In the genomic region with DNA sequence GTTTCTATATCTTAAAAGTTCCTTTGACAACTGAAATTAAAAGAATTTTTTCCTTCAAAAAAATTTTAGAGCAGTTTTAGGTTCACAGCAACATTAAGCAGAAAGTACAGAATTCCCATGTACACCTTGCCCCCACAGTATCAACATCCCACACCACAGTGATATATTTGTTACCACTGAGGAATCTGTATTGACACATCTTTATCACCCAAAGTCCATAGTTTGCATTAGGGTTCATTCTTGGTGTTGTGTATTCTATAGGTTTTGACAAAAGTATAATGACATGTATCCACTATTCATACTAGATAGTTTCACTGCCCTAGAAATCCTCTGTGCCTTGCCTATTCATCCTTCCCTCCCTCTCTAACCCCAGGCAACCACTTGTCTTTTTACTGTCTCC, we compare ENCODE assay signal across 25 cellular contexts. TPM values are rescaled to one million over a fixed set of nuclear protein-coding genes. Genes with fewer than 3 reads are reported as not detected.
DNase-seq lines count a peak whose midpoint lies in the region; ATAC-seq and TF ChIP-seq lines count a peak whose summit lies in the region.
"Had no signal": no experiment of that assay in that cellular context is flagged by ENCODE, and none has a peak within 500 bp of the region (broad histone marks: within the 10 kb centered on the region; RNA-seq: fewer than 3 reads in every experiment).

No MANE protein-coding gene starts in this region.

- no peak overlapping the region for H2AFZ ChIP-seq in GM23338

- no peaks in the 10 kb centered on the region for H3K9me3 Mint-ChIP-seq in GM23338
- H3K9me3 Mint-ChIP-seq: activated naive CD4-positive, alpha-beta T cell treated with anti-CD3 and anti-CD28 coated beads, Interleukin-2, amount 10 ng/mL, durations not matched to agents 7 days and 5 days; activated T-cell treated with anti-CD3 and anti-CD28 coated beads, Interleukin-2, amount 50 U/mL, for 4 hours; effector memory CD8-positive, alpha-beta T cell; natural killer cell treated with Interleukin-12 subunit alpha and Interleukin-12 subunit beta and Interleukin-15 and Interleukin-18, amount 100 ng/mL, for 72 hours; stimulated activated effector memory CD8-positive, alpha-beta T cell treated with anti-CD3 and anti-CD28 coated beads, Interleukin-12 subunit alpha, Interleukin-12 subunit beta, amount 100 ng/mL, for 72 hours had no signal

- no peak for DNase-seq in right atrium auricular region (ENCODE audit: low spot score)
- DNase-seq in left ventricle myocardium superior = no peak
- no peak for DNase-seq in right cardiac atrium
- DNase-seq in GM23338 (ENCODE audit: low spot score) = no peak
- DNase-seq in SW480 (ENCODE audit: low spot score) = no peak
- DNase-seq in G401 (ENCODE audit: low spot score) = no peak
- no peak for DNase-seq in central memory CD4-positive, alpha-beta T cell
- DNase-seq: activated CD4-positive, alpha-beta T cell treated with anti-CD3 and anti-CD28 coated beads for 36 hours; activated CD8-positive, alpha-beta memory T cell treated with anti-CD3 and anti-CD28 coated beads for 24 hours; activated naive CD4-positive, alpha-beta T cell treated with anti-CD3 and anti-CD28 coated beads, Interleukin-2, amount 10 ng/mL, durations not matched to agents 7 days and 5 days; activated T-cell treated with anti-CD3 and anti-CD28 coated beads, Interleukin-2, amount 50 U/mL, for 4 hours; aorta; effector memory CD8-positive, alpha-beta T cell; esophagus squamous epithelium; NCI-H1092 treated with DMSO at 0.1 percent for 48 hours; NCI-H2029 treated with DMSO at 0.1 percent for 48 hours; NCI-H226; pancreas; stimulated activated CD4-positive, alpha-beta T cell treated with anti-CD3 and anti-CD28 coated beads, Interleukin-2, amount 100 ng/mL, for 24 hours; thyroid gland had no signal

- H3K9me3 ChIP-seq in right atrium auricular region = no peaks in the 10 kb centered on the region
- H3K9me3 ChIP-seq in right cardiac atrium (ENCODE audit: control insufficient read depth, low read length) = no peaks in the 10 kb centered on the region
- no peaks in the 10 kb centered on the region for H3K9me3 ChIP-seq in skeletal muscle tissue (ENCODE audit: control insufficient read depth in 3 of 3, low read length in 3 of 3)
- H3K9me3 ChIP-seq: esophagus squamous epithelium, pancreas, thyroid gland had no signal

- in situ Hi-C loops in G401 (cut with HindIII; ENCODE audit: low sequenced_read_pairs) = no loop called here

- intact Hi-C loops in left ventricle myocardium superior (cut with micrococcal nuclease) (no loop called here), right cardiac atrium (cut with DNase I) (loop anchor here in 1 of 4 donors (5.0 kb wide), 1 partner anchor 45 kb away; the partner anchor contains the start of gene FNIP2)

- ATAC-seq in left ventricle myocardium superior (no peak), right cardiac atrium (no peak), GM23338 (no peak)
- ATAC-seq: activated CD4-positive, alpha-beta T cell treated with anti-CD3 and anti-CD28 coated beads for 36 hours; activated T-cell treated with anti-CD3 and anti-CD28 coated beads, Interleukin-2, amount 50 U/mL, for 4 hours; effector memory CD8-positive, alpha-beta T cell; natural killer cell treated with Interleukin-12 subunit alpha and Interleukin-12 subunit beta and Interleukin-15 and Interleukin-18, amount 100 ng/mL, for 72 hours; stimulated activated effector memory CD8-positive, alpha-beta T cell treated with anti-CD3 and anti-CD28 coated beads, Interleukin-12 subunit alpha, Interleukin-12 subunit beta, amount 100 ng/mL, for 72 hours had no signal

- H3K27me3 Mint-ChIP-seq in GM23338 (ENCODE audit: insufficient read depth, low read depth, poor library complexity) = peaks cover 1% of the 10 kb centered on the region
- H3K27me3 Mint-ChIP-seq: activated CD4-positive, alpha-beta T cell treated with anti-CD3 and anti-CD28 coated beads for 36 hours; activated naive CD4-positive, alpha-beta T cell treated with anti-CD3 and anti-CD28 coated beads, Interleukin-2, amount 10 ng/mL, durations not matched to agents 7 days and 5 days; effector memory CD8-positive, alpha-beta T cell; natural killer cell treated with Interleukin-12 subunit alpha and Interleukin-12 subunit beta and Interleukin-15 and Interleukin-18, amount 100 ng/mL, for 72 hours had no signal

- H3K4me2 ChIP-seq in GM23338 = no peak overlapping the region

- peak overlapping the region; percentile 82 to 84 for H3K27ac ChIP-seq in right atrium auricular region
- peak overlapping the region; percentile 29 for H3K27ac ChIP-seq in right cardiac atrium (ENCODE audit: low read length)
- H3K27ac ChIP-seq in skeletal muscle tissue (ENCODE audit: low read depth, low read length) = peak overlapping the region; percentile 97
- no peak overlapping the region for H3K27ac ChIP-seq in GM23338 (ENCODE audit: low read depth)

- H3K4me1 ChIP-seq in right atrium auricular region (peaks cover 0 to 74% of the 10 kb centered on the region in 2 donors), right cardiac atrium (ENCODE audit: control insufficient read depth, insufficient read depth, low read length) (peaks cover 13% of the 10 kb centered on the region), skeletal muscle tissue (ENCODE audit: control insufficient read depth in 3 of 3, insufficient read depth in 3 of 3, low read length in 3 of 3) (peaks cover 50 to 56% (median 52%) of the 10 kb centered on the region in 3 donors), GM23338 (ENCODE audit: insufficient read depth) (peaks cover 14% of the 10 kb centered on the region)

- H3K79me2 ChIP-seq in GM23338 (replicated peaks; ENCODE audit: insufficient read depth) = peaks cover 11% of the 10 kb centered on the region

- H3K4me1 Mint-ChIP-seq in GM23338 = peaks cover 15% of the 10 kb centered on the region

- H3K27me3 ChIP-seq in right atrium auricular region (no peaks in the 10 kb centered on the region), right cardiac atrium (ENCODE audit: control insufficient read depth, insufficient read depth) (no peaks in the 10 kb centered on the region), skeletal muscle tissue (ENCODE audit: control insufficient read depth in 3 of 3, insufficient read depth in 3 of 3, low read length in 3 of 3) (no peaks in the 10 kb centered on the region), GM23338 (ENCODE audit: insufficient read depth) (no peaks in the 10 kb centered on the region)
- H3K27me3 ChIP-seq: BLaER1 treated with 17β-estradiol and CSF1 and Interleukin-3, amounts not matched to agents 10 nM and 100 nM; esophagus squamous epithelium; pancreas; thyroid gland had no signal

- no peaks in the 10 kb centered on the region for H3K9me2 ChIP-seq in GM23338 (ENCODE audit: insufficient read depth)

- H3K27ac Mint-ChIP-seq in GM23338 = no peak overlapping the region
- H3K27ac Mint-ChIP-seq: activated naive CD4-positive, alpha-beta T cell treated with anti-CD3 and anti-CD28 coated beads, Interleukin-2, amount 10 ng/mL, durations not matched to agents 7 days and 5 days had no signal

- no peaks in the 10 kb centered on the region for H3F3A ChIP-seq in GM23338 (replicated peaks; ENCODE audit: low read depth)

- H3K4me3 Mint-ChIP-seq in GM23338 = no peak overlapping the region
- H3K4me3 Mint-ChIP-seq: activated naive CD4-positive, alpha-beta T cell treated with anti-CD3 and anti-CD28 coated beads, Interleukin-2, amount 10 ng/mL, durations not matched to agents 7 days and 5 days; activated T-cell treated with anti-CD3 and anti-CD28 coated beads, Interleukin-2, amount 50 U/mL, for 4 hours; effector memory CD8-positive, alpha-beta T cell; stimulated activated effector memory CD8-positive, alpha-beta T cell treated with anti-CD3 and anti-CD28 coated beads, Interleukin-12 subunit alpha, Interleukin-12 subunit beta, amount 100 ng/mL, for 72 hours had no signal

- no peaks in the 10 kb centered on the region for H4K20me1 ChIP-seq in GM23338 (replicated peaks; ENCODE audit: insufficient read depth)

- TF ChIP-seq CTCF in right atrium auricular region (IDR thresholded peaks at IDR 0.05) = no peak
- no peak for TF ChIP-seq CTCF in GM23338 (conservative IDR thresholded peaks at IDR 0.05; ENCODE audit: low read depth in 2 of 2)

- H3K4me3 ChIP-seq in right atrium auricular region = no peak overlapping the region
- no peak overlapping the region for H3K4me3 ChIP-seq in right cardiac atrium (ENCODE audit: low read length)
- H3K4me3 ChIP-seq in skeletal muscle tissue (ENCODE audit: low read length in 3 of 3) = no peak overlapping the region
- H3K4me3 ChIP-seq in GM23338 = no peak overlapping the region
- H3K4me3 ChIP-seq: esophagus squamous epithelium, pancreas, skin epidermis, thyroid gland had no signal

- H3K36me3 Mint-ChIP-seq in GM23338 (ENCODE audit: low read depth) = no peaks in the 10 kb centered on the region
- H3K36me3 Mint-ChIP-seq: natural killer cell treated with Interleukin-12 subunit alpha and Interleukin-12 subunit beta and Interleukin-15 and Interleukin-18, amount 100 ng/mL, for 72 hours; stimulated activated effector memory CD8-positive, alpha-beta T cell treated with anti-CD3 and anti-CD28 coated beads, Interleukin-12 subunit alpha, Interleukin-12 subunit beta, amount 100 ng/mL, for 72 hours had no signal

- H3K36me3 ChIP-seq in right atrium auricular region = no peaks in the 10 kb centered on the region
- no peaks in the 10 kb centered on the region for H3K36me3 ChIP-seq in skeletal muscle tissue (ENCODE audit: control insufficient read depth in 3 of 3, insufficient read depth in 3 of 3, low read length in 3 of 3)
- no peaks in the 10 kb centered on the region for H3K36me3 ChIP-seq in GM23338 (ENCODE audit: insufficient read depth)
- H3K36me3 ChIP-seq: esophagus squamous epithelium, pancreas, thyroid gland had no signal

- peak overlapping the region in 1 of 3 donors; percentile 55 for H3K9ac ChIP-seq in skeletal muscle tissue (ENCODE audit: low read depth in 1 of 3, low read length in 3 of 3)

TF ChIP-seq in GM23338, 12 proteins besides CTCF, POLR2A, EP300 and RAD21 (continues in another document):
- TF ChIP-seq STAT1 (IDR thresholded peaks at IDR 0.05; ENCODE audit: unreplicated experiment) = no peak

RNA-seq across cellular contexts. Expression of gene FNIP2, which starts 43.7 kb away (rescaled TPM):
- total RNA-seq in right atrium auricular region = 10 to 100 TPM; 38.3 to 42.4 TPM
- 50.7 TPM for total RNA-seq in left ventricle myocardium superior
- 10 to 100 TPM; 37.0 to 59.5 (median 48.3) TPM for total RNA-seq in right cardiac atrium
- polyA plus RNA-seq in right cardiac atrium = 16.4 TPM
- 21.4 TPM for total RNA-seq in skeletal muscle tissue
- total RNA-seq in GM23338 (2014; rRNA removed; shearing (Covaris generic)) = 17.2 and 32.4 TPM in 2 replicates
- 2.7 TPM in 2 replicates for polyA plus RNA-seq in GM23338 (2016; fragmentation: Nextera tagmentation; extraction: Ambion mirVana)
- total RNA-seq in G401 (2014; rRNA removed; shearing (Covaris generic)) = 19.8 and 28.9 TPM in 2 replicates
